ENCODE assay signal across 16 cellular contexts in the genomic region with DNA sequence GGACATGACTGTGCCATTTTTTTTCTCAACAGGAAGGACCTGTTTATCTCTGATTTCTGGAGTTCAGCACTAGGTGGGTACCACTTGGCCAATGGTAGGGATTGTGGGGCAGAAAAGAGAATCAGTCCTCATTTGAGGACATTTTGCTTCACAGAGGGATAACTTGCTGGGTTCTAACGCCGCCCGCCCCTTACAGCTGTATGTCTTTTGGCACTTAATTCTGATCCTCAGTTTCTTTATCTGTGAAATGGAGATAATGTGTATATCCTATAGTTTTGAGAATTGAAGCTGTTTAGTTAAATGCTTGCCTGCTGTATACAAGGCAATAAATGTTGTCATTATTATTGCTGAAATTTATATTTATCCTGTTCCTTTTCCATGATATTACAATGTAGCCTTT. TPM values are rescaled to one million over a fixed set of nuclear protein-coding genes. Genes with fewer than 3 reads are reported as not detected.
DNase-seq lines count a peak whose midpoint lies in the region; ATAC-seq and TF ChIP-seq lines count a peak whose summit lies in the region.
"Had no signal": no experiment of that assay in that cellular context is flagged by ENCODE, and none has a peak within 500 bp of the region (broad histone marks: within the 10 kb centered on the region; RNA-seq: fewer than 3 reads in every experiment).

No MANE protein-coding gene starts in this region.

- H3K27me3 Mint-ChIP-seq in CD4-positive, CD25-positive, alpha-beta regulatory T cell, result no peaks in the 10 kb centered on the region
- no peaks in the 10 kb centered on the region for H3K27me3 Mint-ChIP-seq in Caco-2 (ENCODE audit: insufficient read depth, unreplicated experiment)
- no peaks in the 10 kb centered on the region for H3K27me3 Mint-ChIP-seq in activated CD4-positive, alpha-beta memory T cell treated with anti-CD3 and anti-CD28 coated beads for 36 hours
- no peaks in the 10 kb centered on the region for H3K27me3 Mint-ChIP-seq in naive thymus-derived CD8-positive, alpha-beta T cell
- H3K27me3 Mint-ChIP-seq: dendritic cell treated with granulocyte-macrophage colony-stimulating factor and Interleukin-4, amounts not matched to agents 40 ng/mL and 50 ng/mL, for 4 days had no signal

- H3K27me3 ChIP-seq in CD4-positive, CD25-positive, alpha-beta regulatory T cell (ENCODE audit: control insufficient read depth, insufficient read depth, low read length), result no peaks in the 10 kb centered on the region
- no peaks in the 10 kb centered on the region for H3K27me3 ChIP-seq in Caco-2 (replicated peaks; ENCODE audit: control insufficient read depth, insufficient read depth, low read length)

- no peak overlapping the region for H3K4me3 ChIP-seq in CD4-positive, CD25-positive, alpha-beta regulatory T cell (ENCODE audit: low read depth, low read length)
- H3K4me3 ChIP-seq in Caco-2 (ENCODE audit: low read depth, low read length), result no peak overlapping the region

- ATAC-seq in CD4-positive, CD25-positive, alpha-beta regulatory T cell (ENCODE audit: low read depth in 2 of 2), result no peak
- ATAC-seq in naive thymus-derived CD8-positive, alpha-beta T cell, result no peak
- no peak for ATAC-seq in GM21528 (IDR thresholded peaks at IDR 0.05; ENCODE audit: low FRiP score, unreplicated experiment)
- no peak for ATAC-seq in HG02678 (IDR thresholded peaks at IDR 0.05; ENCODE audit: unreplicated experiment)

- peaks cover 20% of the 10 kb centered on the region for H3K36me3 Mint-ChIP-seq in CD4-positive, CD25-positive, alpha-beta regulatory T cell
- H3K36me3 Mint-ChIP-seq in Caco-2 (ENCODE audit: insufficient read depth, unreplicated experiment), result peaks cover 52% of the 10 kb centered on the region
- peaks cover 19% of the 10 kb centered on the region for H3K36me3 Mint-ChIP-seq in activated CD4-positive, alpha-beta memory T cell treated with anti-CD3 and anti-CD28 coated beads for 36 hours
- peaks cover 0 to 57% (median 2%) of the 10 kb centered on the region in 3 donors for H3K36me3 Mint-ChIP-seq in naive thymus-derived CD8-positive, alpha-beta T cell

- intact Hi-C loops in Caco-2 (cut with micrococcal nuclease; ENCODE audit: unreplicated experiment), result no loop called here
- intact Hi-C loops in activated CD4-positive, alpha-beta memory T cell treated with anti-CD3 and anti-CD28 coated beads for 36 hours (cut with micrococcal nuclease), result no loop called here

- POLR2A ChIA-PET in Caco-2 (lab: Charles Lee), result no interaction called here
- POLR2A ChIA-PET in activated CD4-positive, alpha-beta memory T cell treated with anti-CD3 and anti-CD28 coated beads for 36 hours (lab: Charles Lee), result interaction anchor here (3.1 kb wide), 1 partner anchor 187 kb away, joined by 26 read pairs; no protein-coding TSS in a partner anchor
- POLR2A ChIA-PET in naive thymus-derived CD8-positive, alpha-beta T cell (lab: Charles Lee), result interaction anchor here (0.7 kb wide), 1 partner anchor 22 kb away, joined by 7 read pairs; no protein-coding TSS in a partner anchor

- CTCF ChIA-PET in Caco-2 (lab: Charles Lee), result no interaction called here
- CTCF ChIA-PET in activated CD4-positive, alpha-beta memory T cell treated with anti-CD3 and anti-CD28 coated beads for 36 hours (lab: Charles Lee), result interaction anchor here (3.4 kb wide), 1 partner anchor 17 kb away, joined by 17 read pairs; no protein-coding TSS in a partner anchor

- peak overlapping the region in 2 of 3 donors; percentile 91 to 99 for H3K27ac Mint-ChIP-seq in CD4-positive, CD25-positive, alpha-beta regulatory T cell
- H3K27ac Mint-ChIP-seq in Caco-2 (ENCODE audit: unreplicated experiment), result peak overlapping the region; percentile 22
- H3K27ac Mint-ChIP-seq in activated CD4-positive, alpha-beta memory T cell treated with anti-CD3 and anti-CD28 coated beads for 36 hours, result peak overlapping the region; percentile 53
- peak overlapping the region in 6 of 10 donors; percentile 45 to 99 (median 62) for H3K27ac Mint-ChIP-seq in naive thymus-derived CD8-positive, alpha-beta T cell
- H3K27ac Mint-ChIP-seq: dendritic cell treated with granulocyte-macrophage colony-stimulating factor and Interleukin-4, amounts not matched to agents 40 ng/mL and 50 ng/mL, for 4 days had no signal

- no peaks in the 10 kb centered on the region for H3K9me3 Mint-ChIP-seq in CD4-positive, CD25-positive, alpha-beta regulatory T cell
- H3K9me3 Mint-ChIP-seq in Caco-2 (ENCODE audit: unreplicated experiment), result no peaks in the 10 kb centered on the region
- no peaks in the 10 kb centered on the region for H3K9me3 Mint-ChIP-seq in activated CD4-positive, alpha-beta memory T cell treated with anti-CD3 and anti-CD28 coated beads for 36 hours
- no peaks in the 10 kb centered on the region for H3K9me3 Mint-ChIP-seq in naive thymus-derived CD8-positive, alpha-beta T cell
- H3K9me3 Mint-ChIP-seq: dendritic cell treated with granulocyte-macrophage colony-stimulating factor and Interleukin-4, amounts not matched to agents 40 ng/mL and 50 ng/mL, for 4 days had no signal

- H3K4me1 ChIP-seq in CD4-positive, CD25-positive, alpha-beta regulatory T cell (ENCODE audit: control insufficient read depth, insufficient read depth, low read length, poor library complexity, severe bottlenecking), result peaks cover 27% of the 10 kb centered on the region
- peaks cover 6% of the 10 kb centered on the region; the same call in 1 of the 2 replicates for H3K4me1 ChIP-seq in Caco-2

- DNase-seq in CD4-positive, CD25-positive, alpha-beta regulatory T cell, result no peak
- DNase-seq in Caco-2 (no peak), hippocampal formation (lab: John Stamatoyannopoulos, UW) (no peak), NCI-H1105 (lab: John Stamatoyannopoulos, UW) (no peak)
- no peak for DNase-seq in activated CD4-positive, alpha-beta memory T cell treated with anti-CD3 and anti-CD28 coated beads for 36 hours
- DNase-seq in naive thymus-derived CD8-positive, alpha-beta T cell, result no peak
- DNase-seq: C1 segment of cervical spinal cord, EL, glutamatergic neuron, HCEC 1CT, midbrain, NCI-H1694, WERI-Rb-1 had no signal

- no peak for TF ChIP-seq CTCF in Caco-2 (IDR thresholded peaks at IDR 0.05; ENCODE audit: insufficient read depth in 1 of 2, low read depth in 1 of 2, low read length in 1 of 2, severe bottlenecking in 1 of 2, unreplicated experiment in 1 of 2)

- H3K9me3 ChIP-seq in CD4-positive, CD25-positive, alpha-beta regulatory T cell (ENCODE audit: control insufficient read depth in 2 of 2, low read length in 2 of 2), result no peaks in the 10 kb centered on the region
- no peaks in the 10 kb centered on the region for H3K9me3 ChIP-seq in Caco-2

- H3K27ac ChIP-seq in CD4-positive, CD25-positive, alpha-beta regulatory T cell (ENCODE audit: insufficient read depth, low read length, poor library complexity, severe bottlenecking), result no peak overlapping the region
- H3K27ac ChIP-seq: WERI-Rb-1 had no signal

- BruUV-seq in Caco-2 (replicated peaks; lab: Mats Ljungman, UMichigan), result no TSS peak

- H3K36me3 ChIP-seq in CD4-positive, CD25-positive, alpha-beta regulatory T cell (ENCODE audit: control insufficient read depth, insufficient read depth, low read length), result peaks cover 36% of the 10 kb centered on the region
- no peaks in the 10 kb centered on the region; the same call in 1 of the 2 replicates for H3K36me3 ChIP-seq in Caco-2 (ENCODE audit: control insufficient read depth, insufficient read depth, low read length)

- H3K4me3 Mint-ChIP-seq in CD4-positive, CD25-positive, alpha-beta regulatory T cell, result peak overlapping the region in 3 of 4 donors; percentile 68 to 90 (median 76)
- no peak overlapping the region for H3K4me3 Mint-ChIP-seq in Caco-2 (ENCODE audit: unreplicated experiment)
- no peak overlapping the region for H3K4me3 Mint-ChIP-seq in activated CD4-positive, alpha-beta memory T cell treated with anti-CD3 and anti-CD28 coated beads for 36 hours
- H3K4me3 Mint-ChIP-seq in naive thymus-derived CD8-positive, alpha-beta T cell, result peak overlapping the region in 6 of 10 donors; percentile 11 to 94 (median 65)
- H3K4me3 Mint-ChIP-seq: dendritic cell treated with granulocyte-macrophage colony-stimulating factor and Interleukin-4, amounts not matched to agents 40 ng/mL and 50 ng/mL, for 4 days had no signal

- H3K4me1 Mint-ChIP-seq in CD4-positive, CD25-positive, alpha-beta regulatory T cell, result peaks cover 28 to 48% (median 41%) of the 10 kb centered on the region in 4 donors
- H3K4me1 Mint-ChIP-seq in Caco-2 (ENCODE audit: low read depth, unreplicated experiment), result peaks cover 20% of the 10 kb centered on the region
- peaks cover 44% of the 10 kb centered on the region for H3K4me1 Mint-ChIP-seq in activated CD4-positive, alpha-beta memory T cell treated with anti-CD3 and anti-CD28 coated beads for 36 hours (ENCODE audit: low read depth)
- peaks cover 31 to 50% (median 48%) of the 10 kb centered on the region in 4 donors for H3K4me1 Mint-ChIP-seq in naive thymus-derived CD8-positive, alpha-beta T cell

RNA-seq across cellular contexts. Expression of a gene that starts 2.3 kb away (rescaled TPM):
- 27.3 TPM for total RNA-seq in CD4-positive, CD25-positive, alpha-beta regulatory T cell
- polyA plus RNA-seq in CD4-positive, CD25-positive, alpha-beta regulatory T cell, result 10 to 100 TPM; 25.5 to 34.7 (median 29.1) TPM
- total RNA-seq in Caco-2 (2022), result 19.0 and 21.8 TPM in 2 replicates
- total RNA-seq in activated CD4-positive, alpha-beta memory T cell treated with anti-CD3 and anti-CD28 coated beads for 36 hours, result 10 to 100 TPM; 20.6 to 22.0 TPM
- total RNA-seq in naive thymus-derived CD8-positive, alpha-beta T cell, result 10 to 100 TPM; 21.4 to 24.6 TPM
- polyA plus RNA-seq in naive thymus-derived CD8-positive, alpha-beta T cell, result 10 to 100 TPM; 17.1 to 27.0 (median 17.9) TPM

RNA-seq across cellular contexts. Expression of a gene that starts 2.4 kb away (rescaled TPM):
- 44.6 TPM for total RNA-seq in CD4-positive, CD25-positive, alpha-beta regulatory T cell
- polyA plus RNA-seq in CD4-positive, CD25-positive, alpha-beta regulatory T cell, result 10 to 100 TPM; 12.0 to 16.1 (median 13.6) TPM
- 35.1 and 36.6 TPM in 2 replicates for total RNA-seq in Caco-2 (2022)
- 10 to 100 TPM; 41.7 to 44.3 TPM for total RNA-seq in activated CD4-positive, alpha-beta memory T cell treated with anti-CD3 and anti-CD28 coated beads for 36 hours
- total RNA-seq in naive thymus-derived CD8-positive, alpha-beta T cell, result 10 to 100 TPM; 63.9 to 64.3 TPM
- 10 to 100 TPM; 10.5 to 18.4 (median 16.2) TPM for polyA plus RNA-seq in naive thymus-derived CD8-positive, alpha-beta T cell

RNA-seq across cellular contexts. Expression of a gene that starts 26.3 kb away (rescaled TPM):
- total RNA-seq in CD4-positive, CD25-positive, alpha-beta regulatory T cell, result 109 TPM
- polyA plus RNA-seq in CD4-positive, CD25-positive, alpha-beta regulatory T cell, result 10 to 100 TPM; 31.9 to 43.7 (median 39.2) TPM
- total RNA-seq in Caco-2 (2022), result 27.4 and 27.7 TPM in 2 replicates
- total RNA-seq in activated CD4-positive, alpha-beta memory T cell treated with anti-CD3 and anti-CD28 coated beads for 36 hours, result 10 to 100 TPM; 41.1 to 43.0 TPM
- 10 to 100 TPM; 56.2 to 67.8 TPM for total RNA-seq in naive thymus-derived CD8-positive, alpha-beta T cell
- polyA plus RNA-seq in naive thymus-derived CD8-positive, alpha-beta T cell, result 10 to 100 TPM; 15.3 to 33.9 (median 22.3) TPM

RNA-seq across cellular contexts. Expression of a gene that starts 56.9 kb away (rescaled TPM):
- total RNA-seq in CD4-positive, CD25-positive, alpha-beta regulatory T cell, result 4.3 TPM
- polyA plus RNA-seq in CD4-positive, CD25-positive, alpha-beta regulatory T cell, result 1 to 10 TPM; 3.1 to 8.5 (median 4.4) TPM
- total RNA-seq in Caco-2 (2022), result not detected in 2 replicates
- total RNA-seq in activated CD4-positive, alpha-beta memory T cell treated with anti-CD3 and anti-CD28 coated beads for 36 hours, result 1 to 10 TPM; 9.2 to 10.0 TPM
- 1 to 10 TPM; 2.9 to 3.5 TPM for total RNA-seq in naive thymus-derived CD8-positive, alpha-beta T cell
- polyA plus RNA-seq in naive thymus-derived CD8-positive, alpha-beta T cell, result 1 to 10 TPM; 2.3 to 3.1 (median 2.5) TPM

Comparison
In these comparisons a context has a peak if more than half of its experiments do, and no peak if none do; other contexts are left out.
1. H3K27ac Mint-ChIP-seq: peak in every context shown above with its lines; median percentile 95 in CD4-positive, CD25-positive, alpha-beta regulatory T cell; 62 in naive thymus-derived CD8-positive, alpha-beta T cell; 53 in activated CD4-positive, alpha-beta memory T cell treated with anti-CD3 and anti-CD28 coated beads for 36 hours; 22 in Caco-2.
2. H3K4me3 Mint-ChIP-seq: peak in CD4-positive, CD25-positive, alpha-beta regulatory T cell (3 of 4) and naive thymus-derived CD8-positive, alpha-beta T cell (6 of 10); none in Caco-2 (single experiment) and activated CD4-positive, alpha-beta memory T cell treated with anti-CD3 and anti-CD28 coated beads for 36 hours (single experiment).